Comparison of ENCODE assay signal across 24 cellular contexts in genomic region chr6:5776104-5776503, GRCh38.
"Had no signal": no experiment of that assay in that cellular context is flagged by ENCODE, and none has a peak within 500 bp of the region (broad histone marks: within the 10 kb centered on the region; RNA-seq: fewer than 3 reads in every experiment).

No MANE protein-coding gene starts in this region.

- ATAC-seq: esophagus mucosa; gastrocnemius medialis; heart left ventricle; left cardiac atrium; left lung; mucosa of descending colon; right cardiac atrium; stimulated activated memory B cell treated with anti-CD40 and anti-IgM and Interleukin-4, amounts not matched to agents 10 μg/mL and 1 μg/mL and 100 μg/mL, for 72 hours; stimulated activated naive CD8-positive, alpha-beta T cell treated with anti-CD3 and anti-CD28 coated beads, Interleukin-15, Interleukin-2, amounts not matched to agents 100 U/mL and 50 U/mL, for 24 hours had no signal

- H3K4me2 ChIP-seq: hepatocyte, neural progenitor cell had no signal

- H3K9me3 ChIP-seq: gastrocnemius medialis, left lung, mucosa of descending colon, prostate gland, spleen, testis, tibial artery had no signal

- H3K4me3 ChIP-seq: coronary artery, gastrocnemius medialis, heart left ventricle, hepatocyte, left lung, mucosa of descending colon, neural progenitor cell, prostate gland, skin epidermis, spleen, testis, tibial artery had no signal

- DNase-seq: foreskin fibroblast; gastrocnemius medialis; heart left ventricle; left cardiac atrium; left lung; mesenchymal stem cell; mucosa of descending colon; naive B cell; nucleus accumbens; right cardiac atrium; spleen; stimulated activated CD4-positive, alpha-beta T cell treated with anti-CD3 and anti-CD28 coated beads, Interleukin-4, amount 100 ng/mL, for 4 hours; stimulated activated naive CD8-positive, alpha-beta T cell treated with anti-CD3 and anti-CD28 coated beads, Interleukin-15, Interleukin-2, amounts not matched to agents 100 U/mL and 50 U/mL, for 24 hours; substantia nigra; testis; tibial artery had no signal

- H3K4me1 ChIP-seq: left lung, neural progenitor cell, prostate gland, testis, tibial artery had no signal

- H3K27me3 ChIP-seq: gastrocnemius medialis, heart left ventricle, hepatocyte, left lung, neural progenitor cell, spleen, testis, tibial artery had no signal

- H2AFZ ChIP-seq: hepatocyte, neural progenitor cell had no signal

- H3K36me3 ChIP-seq: gastrocnemius medialis, neural progenitor cell, prostate gland had no signal

- H3K79me2 ChIP-seq: hepatocyte had no signal

- H3K9ac ChIP-seq: neural progenitor cell had no signal

- H3K27ac ChIP-seq: coronary artery, epithelial cell of prostate, gastrocnemius medialis, heart left ventricle, hepatocyte, left lung, neural progenitor cell, prostate gland, skin epidermis, spleen, testis, tibial artery had no signal
